Comparison of ENCODE assay signal across 1 cellular context in genomic region chr9:122912964-122913673, GRCh38.
TF ChIP-seq lines count a peak whose summit lies in the region.

TSS of gene ZBTB6 (minus strand) at chr9:122913323. CDS start at chr9:122912072, 1,251 bp downstream.

TF ChIP-seq in HepG2, 621 proteins besides CTCF, POLR2A, EP300 and RAD21 (continued from another document and continues in another):
- TF ChIP-seq ZC3H4 (CRISPR knock-in tag; IDR thresholded peaks at IDR 0.05; ENCODE audit: borderline replicate concordance) = no peak
- no peak for TF ChIP-seq DMTF1 (CRISPR knock-in tag; IDR thresholded peaks at IDR 0.05)
- no peak for TF ChIP-seq IRX3 (CRISPR knock-in tag; IDR thresholded peaks at IDR 0.05; ENCODE audit: borderline replicate concordance, low read depth)
- TF ChIP-seq ZNF558 (CRISPR knock-in tag; IDR thresholded peaks at IDR 0.05; ENCODE audit: borderline replicate concordance) = no peak
- TF ChIP-seq BCL6 (CRISPR knock-in tag; IDR thresholded peaks at IDR 0.05) = peak; percentile 31; the same call in 1 of the 2 replicates
- TF ChIP-seq ARID5B (CRISPR knock-in tag; IDR thresholded peaks at IDR 0.05) = peak; percentile 35; the same call in 1 of the 2 replicates
- TF ChIP-seq ZMYM3 (CRISPR knock-in tag; IDR thresholded peaks at IDR 0.05) = 0 out of 2 replicates have a peak, but pooled peaks have one; percentile 62
- no peak for TF ChIP-seq MLLT10 (CRISPR knock-in tag; IDR thresholded peaks at IDR 0.05)
- TF ChIP-seq XBP1 (CRISPR knock-in tag; IDR thresholded peaks at IDR 0.05) = no peak
- TF ChIP-seq ZNF710 (CRISPR knock-in tag; IDR thresholded peaks at IDR 0.05; ENCODE audit: borderline replicate concordance) = no peak
- TF ChIP-seq HMGXB3 (CRISPR knock-in tag; IDR thresholded peaks at IDR 0.05; ENCODE audit: borderline replicate concordance) = no peak; the same call in 1 of the 2 replicates
- no peak; the same call in 1 of the 2 replicates for TF ChIP-seq NFYB (CRISPR knock-in tag; IDR thresholded peaks at IDR 0.05)
- TF ChIP-seq ATF5 (CRISPR knock-in tag; IDR thresholded peaks at IDR 0.05; ENCODE audit: low read depth) = no peak
- peak; percentile 66 for TF ChIP-seq RBM22 (optimal IDR thresholded peaks at IDR 0.05; ENCODE audit: low read length)
- 0 out of 2 replicates have a peak, but pooled peaks have one; percentile 36 for TF ChIP-seq MLXIP (CRISPR knock-in tag; IDR thresholded peaks at IDR 0.05; ENCODE audit: borderline replicate concordance)
- no peak for TF ChIP-seq DNMT3B (CRISPR knock-in tag; conservative IDR thresholded peaks at IDR 0.05)
- peak; percentile 56; the same call in 1 of the 2 replicates for TF ChIP-seq SRY (CRISPR knock-in tag; IDR thresholded peaks at IDR 0.05)
- TF ChIP-seq ZBTB49 (CRISPR knock-in tag; IDR thresholded peaks at IDR 0.05; ENCODE audit: borderline replicate concordance) = no peak
- no peak for TF ChIP-seq ZNF773 (CRISPR knock-in tag; IDR thresholded peaks at IDR 0.05; ENCODE audit: borderline replicate concordance)
- TF ChIP-seq TBX3 (IDR thresholded peaks at IDR 0.05; ENCODE audit: borderline replicate concordance) = no peak
- no peak for TF ChIP-seq HINFP (CRISPR knock-in tag; IDR thresholded peaks at IDR 0.05; ENCODE audit: low read depth)
- TF ChIP-seq NFE2 (CRISPR knock-in tag; IDR thresholded peaks at IDR 0.05) = no peak
- no peak for TF ChIP-seq ZNF777 (CRISPR knock-in tag; IDR thresholded peaks at IDR 0.05)
- peak; percentile 85; the same call in 1 of the 2 replicates for TF ChIP-seq FOXK1 (CRISPR knock-in tag; IDR thresholded peaks at IDR 0.05; ENCODE audit: borderline replicate concordance, low read depth)
- peak; percentile 95 for TF ChIP-seq YEATS2 (CRISPR knock-in tag; IDR thresholded peaks at IDR 0.05; ENCODE audit: borderline replicate concordance)
- no peak for TF ChIP-seq SP140L (CRISPR knock-in tag; IDR thresholded peaks at IDR 0.05; ENCODE audit: borderline replicate concordance)
- TF ChIP-seq ZNF12 (CRISPR knock-in tag; IDR thresholded peaks at IDR 0.05) = no peak; the same call in 1 of the 2 replicates
- no peak for TF ChIP-seq PAX8 (CRISPR knock-in tag; IDR thresholded peaks at IDR 0.05; ENCODE audit: borderline replicate concordance)
- TF ChIP-seq ATM (IDR thresholded peaks at IDR 0.05; ENCODE audit: borderline replicate concordance) = no peak
- TF ChIP-seq FUBP1 (CRISPR knock-in tag; IDR thresholded peaks at IDR 0.05; ENCODE audit: borderline replicate concordance) = no peak
- TF ChIP-seq NR2C2 (CRISPR knock-in tag; IDR thresholded peaks at IDR 0.05; ENCODE audit: borderline replicate concordance) = peak; percentile 100
- no peak for TF ChIP-seq ZSCAN25 (CRISPR knock-in tag; IDR thresholded peaks at IDR 0.05)
